In the genomic region with DNA sequence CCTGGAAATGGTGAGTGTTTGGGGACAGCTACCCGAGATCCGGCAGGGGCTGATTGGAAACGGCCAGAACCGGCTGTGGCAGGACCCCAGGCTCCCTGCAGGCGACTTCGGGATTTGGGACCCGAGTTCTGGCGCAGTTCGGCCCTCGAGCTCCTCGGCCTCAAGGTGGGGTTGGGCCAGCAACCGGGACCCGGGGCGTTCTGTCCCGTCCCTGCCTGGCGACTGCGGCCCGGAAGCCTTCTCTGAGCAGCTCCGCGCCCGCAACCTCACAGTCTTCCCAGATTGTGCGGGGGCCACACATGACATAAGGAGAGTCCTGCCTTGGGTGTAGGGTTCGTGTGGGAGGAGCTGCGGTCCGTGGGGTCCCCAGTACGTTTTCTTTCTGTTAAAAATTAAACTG, we compare ENCODE assay signal across 17 cellular contexts. TPM values are rescaled to one million over a fixed set of nuclear protein-coding genes. Genes with fewer than 3 reads are reported as not detected.
DNase-seq lines count a peak whose midpoint lies in the region; ATAC-seq, FAIRE-seq and TF ChIP-seq lines count a peak whose summit lies in the region.
"Had no signal": no experiment of that assay in that cellular context is flagged by ENCODE, and none has a peak within 500 bp of the region (broad histone marks: within the 10 kb centered on the region; RNA-seq: fewer than 3 reads in every experiment).

No MANE protein-coding gene starts in this region.

- H3K9me3 ChIP-seq in kidney (ENCODE audit: control insufficient read depth in 1 of 2, low read length in 2 of 2) (peaks cover 0 to 6% of the 10 kb centered on the region in 2 donors), aorta (ENCODE audit: control insufficient read depth, low read length) (no peaks in the 10 kb centered on the region)
- H3K9me3 ChIP-seq: BE2C had no signal

- DNase-seq in cardiac septum (ENCODE audit: low spot score) (peak; percentile 72), left cardiac atrium (no peak), kidney (peak; percentile 66), sciatic nerve (ENCODE audit: low spot score) (peak; percentile 48), aorta (peak; percentile 14 to 52)
- no peak for DNase-seq in stimulated activated CD4-positive, alpha-beta T cell treated with anti-CD3 and anti-CD28 coated beads, Interleukin-4, amount 100 ng/mL, for 24 hours
- DNase-seq: 8988T; BE2C; Calu3; CD4-positive, alpha-beta memory T cell; NCI-H1930; NCI-H2171; NCI-H446 treated with DMSO at 0.1 percent for 48 hours; NK-92 treated with Interleukin-12 subunit alpha and Interleukin-12 subunit beta, amount 100 ng/mL, for 24 hours had no signal

- H3K9ac ChIP-seq in kidney (ENCODE audit: low read length in 2 of 2) = no peak overlapping the region

- H3K4me1 ChIP-seq in kidney (ENCODE audit: control insufficient read depth in 1 of 2, insufficient read depth in 1 of 2, low read depth in 1 of 2, low read length in 2 of 2) (no peaks in the 10 kb centered on the region), aorta (ENCODE audit: control insufficient read depth in 1 of 2, insufficient read depth in 2 of 2, low read length in 2 of 2) (no peaks in the 10 kb centered on the region)
- H3K4me1 ChIP-seq: BE2C had no signal

- H3K4me3 ChIP-seq in kidney (ENCODE audit: low read length in 2 of 2) = no peak overlapping the region
- no peak overlapping the region for H3K4me3 ChIP-seq in aorta (ENCODE audit: low read length in 2 of 2)
- H3K4me3 ChIP-seq: K562 had no signal

- intact Hi-C loops in cardiac septum (cut with DNase I) = no loop called here
- intact Hi-C loops in left cardiac atrium (cut with DNase I) = no loop called here
- intact Hi-C loops in kidney (cut with DNase I) = no loop called here
- intact Hi-C loops in sciatic nerve (cut with DNase I) = no loop called here
- intact Hi-C loops in aorta (cut with DNase I) = no loop called here

- no peaks in the 10 kb centered on the region for H3K36me3 ChIP-seq in kidney (ENCODE audit: control insufficient read depth in 1 of 2, insufficient read depth in 2 of 2, low read length in 2 of 2)
- no peaks in the 10 kb centered on the region for H3K36me3 ChIP-seq in aorta (ENCODE audit: control insufficient read depth in 1 of 2, insufficient read depth in 2 of 2, low read length in 1 of 2)
- H3K36me3 ChIP-seq: BE2C had no signal

- FAIRE-seq in kidney (lab: Jason Lieb, UNC) = no peak
- FAIRE-seq: K562 had no signal

- H3K27me3 ChIP-seq in aorta (ENCODE audit: control insufficient read depth in 1 of 2, insufficient read depth in 2 of 2, low read length in 1 of 2) = no peaks in the 10 kb centered on the region
- H3K27me3 ChIP-seq: BE2C had no signal

- 93 to 95% methylated on average over 26 of the region's 26 CpGs for WGBS in aorta, 2 donors

- no peak for TF ChIP-seq CTCF in kidney (IDR thresholded peaks at IDR 0.05; ENCODE audit: borderline replicate concordance, extremely low read depth, insufficient read depth)

- no peak for ATAC-seq in left cardiac atrium
- ATAC-seq in sciatic nerve = no peak
- no peak for ATAC-seq in aorta (ENCODE audit: low FRiP score)
- ATAC-seq in GM21528 (IDR thresholded peaks at IDR 0.05; ENCODE audit: low FRiP score, unreplicated experiment) = no peak
- no peak for ATAC-seq in HG03460 (IDR thresholded peaks at IDR 0.05; ENCODE audit: unreplicated experiment)
- ATAC-seq: K562 had no signal

- no peak overlapping the region for H3K27ac ChIP-seq in kidney (ENCODE audit: low read depth in 2 of 2, low read length in 2 of 2)
- no peak overlapping the region for H3K27ac ChIP-seq in aorta (ENCODE audit: low read depth in 1 of 2, low read length in 2 of 2)

RNA-seq across cellular contexts. Expression of a gene that starts 23.2 kb away (rescaled TPM):
- total RNA-seq in cardiac septum (19.7 TPM), left cardiac atrium (10 to 100 TPM; 20.6 to 33.6 TPM), kidney (42.6 TPM), sciatic nerve (53.7 TPM), aorta (10 to 100 TPM; 46.1 to 65.8 TPM)
- polyA plus RNA-seq in kidney (ENCODE audit: insufficient read depth, low read depth, low replicate concordance) (5.4 TPM), aorta (1 to 10 TPM; 1.9 to 3.5 TPM)
- polyA plus RNA-seq: K562 had no signal

Comparison
In these comparisons a context has a peak if more than half of its experiments do, and no peak if none do; other contexts are left out.
1. DNase-seq: peak in cardiac septum (single experiment), kidney (single experiment), sciatic nerve (single experiment) and aorta (2 of 2); none in left cardiac atrium (single experiment) and stimulated activated CD4-positive, alpha-beta T cell treated with anti-CD3 and anti-CD28 coated beads, Interleukin-4, amount 100 ng/mL, for 24 hours (single experiment).